13 cellular contexts compared by ENCODE assay signal in genomic region chr15:88610756-88611231, GRCh38. TPM values are rescaled to one million over a fixed set of nuclear protein-coding genes. Genes with fewer than 3 reads are reported as not detected.
A peak's percentile ranks its signal among the peaks of the same experiment; 100 is the strongest.
DNase-seq lines count a peak whose midpoint lies in the region; ATAC-seq and TF ChIP-seq lines count a peak whose summit lies in the region.
"Had no signal": no experiment of that assay in that cellular context is flagged by ENCODE, and none has a peak within 500 bp of the region (broad histone marks: within the 10 kb centered on the region; RNA-seq: fewer than 3 reads in every experiment).

No MANE protein-coding gene starts in this region.

- peak; percentile 34 for DNase-seq in A172 (ENCODE audit: low spot score)
- DNase-seq in ELR (ENCODE audit: low read depth) = peak; percentile 74
- peak; percentile 96 for DNase-seq in NOMO-1 treated with DMSO at 0.1 percent for 48 hours (lab: John Stamatoyannopoulos, UW; ENCODE audit: unreplicated experiment)
- DNase-seq in endodermal cell = peak; percentile 73
- DNase-seq in activated naive CD8-positive, alpha-beta T cell treated with anti-CD3 and anti-CD28 coated beads, Interleukin-2, amount 50 U/mL, for 24 hours = no peak
- no peak for DNase-seq in thyroid gland
- no peak for DNase-seq in chondrocyte (ENCODE audit: low spot score)
- no peak for DNase-seq in D341Med (ENCODE audit: low spot score)
- DNase-seq: NCI-H510A treated with DMSO at 0.1 percent for 48 hours, upper lobe of left lung had no signal

- H3K36me3 Mint-ChIP-seq in endodermal cell (ENCODE audit: low read depth) (peaks cover 52% of the 10 kb centered on the region), chondrocyte (ENCODE audit: low read depth) (peaks cover 5% of the 10 kb centered on the region)
- no peaks in the 10 kb centered on the region for H3K36me3 Mint-ChIP-seq in activated naive CD8-positive, alpha-beta T cell treated with anti-CD3 and anti-CD28 coated beads, Interleukin-2, amount 50 U/mL, for 24 hours (ENCODE audit: low read depth)

- H3K9me3 Mint-ChIP-seq in endodermal cell (no peaks in the 10 kb centered on the region), chondrocyte (ENCODE audit: low read depth) (no peaks in the 10 kb centered on the region)
- no peaks in the 10 kb centered on the region for H3K9me3 Mint-ChIP-seq in activated naive CD8-positive, alpha-beta T cell treated with anti-CD3 and anti-CD28 coated beads, Interleukin-2, amount 50 U/mL, for 24 hours
- H3K9me3 Mint-ChIP-seq: T-helper 2 cell treated with Interferon-gamma antibody and Interleukin-4, amounts not matched to agents 5 μg/mL and 100 μg/mL, for 36 hours had no signal

- H3K9me3 ChIP-seq in endodermal cell (ENCODE audit: control insufficient read depth, low read length) (no peaks in the 10 kb centered on the region), thyroid gland (no peaks in the 10 kb centered on the region)
- H3K9me3 ChIP-seq: ascending aorta, esophagus muscularis mucosa, upper lobe of left lung had no signal

- TF ChIP-seq CTCF in endodermal cell (conservative IDR thresholded peaks at IDR 0.05) (peak; percentile 64), thyroid gland (IDR thresholded peaks at IDR 0.05) (no peak), chondrocyte (IDR thresholded peaks at IDR 0.05) (no peak)

- H3K36me3 ChIP-seq in endodermal cell (ENCODE audit: control insufficient read depth, insufficient read depth, low read length) (peaks cover 94% of the 10 kb centered on the region), thyroid gland (no peaks in the 10 kb centered on the region)
- H3K36me3 ChIP-seq: ascending aorta, esophagus muscularis mucosa, upper lobe of left lung had no signal

- H3K27me3 ChIP-seq in endodermal cell (ENCODE audit: control insufficient read depth, insufficient read depth, low read length, poor library complexity, severe bottlenecking) (peaks cover 13% of the 10 kb centered on the region), thyroid gland (no peaks in the 10 kb centered on the region)

- H3K4me1 Mint-ChIP-seq in endodermal cell (peaks cover 60% of the 10 kb centered on the region), chondrocyte (ENCODE audit: low read depth) (peaks cover 17% of the 10 kb centered on the region)
- peaks cover 7% of the 10 kb centered on the region for H3K4me1 Mint-ChIP-seq in activated naive CD8-positive, alpha-beta T cell treated with anti-CD3 and anti-CD28 coated beads, Interleukin-2, amount 50 U/mL, for 24 hours

- peak overlapping the region; percentile 75 for H3K27ac Mint-ChIP-seq in endodermal cell
- H3K27ac Mint-ChIP-seq in activated naive CD8-positive, alpha-beta T cell treated with anti-CD3 and anti-CD28 coated beads, Interleukin-2, amount 50 U/mL, for 24 hours = no peak overlapping the region
- H3K27ac Mint-ChIP-seq in chondrocyte (ENCODE audit: unreplicated experiment) = no peak overlapping the region
- H3K27ac Mint-ChIP-seq: T-helper 2 cell treated with Interferon-gamma antibody and Interleukin-4, amounts not matched to agents 5 μg/mL and 100 μg/mL, for 36 hours had no signal

- WGBS in endodermal cell (ENCODE audit: insufficient coverage in 1 of 2, insufficient read length in 1 of 2), 2 experiments = 66% methylated on average over 4 of the region's 4 CpGs; no CpG with 5 or more reads in 1 of the 2 experiments
- WGBS in thyroid gland, 2 donors = 70 to 71% methylated on average over 4 of the region's 4 CpGs

- intact Hi-C loops in thyroid gland (cut with DNase I) = no loop called here

- H3K27me3 Mint-ChIP-seq in endodermal cell (ENCODE audit: insufficient read depth) = peaks cover 17% of the 10 kb centered on the region
- peaks cover 43% of the 10 kb centered on the region for H3K27me3 Mint-ChIP-seq in activated naive CD8-positive, alpha-beta T cell treated with anti-CD3 and anti-CD28 coated beads, Interleukin-2, amount 50 U/mL, for 24 hours
- H3K27me3 Mint-ChIP-seq in chondrocyte (ENCODE audit: low read depth) = peaks cover 50% of the 10 kb centered on the region

- H3K4me1 ChIP-seq in endodermal cell (ENCODE audit: control insufficient read depth, insufficient read depth, low read length) = peaks cover 27% of the 10 kb centered on the region
- H3K4me1 ChIP-seq in thyroid gland = peaks cover 7% of the 10 kb centered on the region in 2 donors
- H3K4me1 ChIP-seq: ascending aorta had no signal

- H3K27ac ChIP-seq in endodermal cell (ENCODE audit: low read depth, low read length) = no peak overlapping the region
- H3K27ac ChIP-seq in thyroid gland = no peak overlapping the region
- H3K27ac ChIP-seq: ascending aorta, esophagus muscularis mucosa, upper lobe of left lung had no signal

- no peak overlapping the region for H3K9ac ChIP-seq in endodermal cell (ENCODE audit: extremely low read depth, low read length, poor library complexity, severe bottlenecking)

- no peak for ATAC-seq in activated naive CD8-positive, alpha-beta T cell treated with anti-CD3 and anti-CD28 coated beads, Interleukin-2, amount 50 U/mL, for 24 hours

- no peak overlapping the region for H3K4me3 Mint-ChIP-seq in endodermal cell
- H3K4me3 Mint-ChIP-seq in activated naive CD8-positive, alpha-beta T cell treated with anti-CD3 and anti-CD28 coated beads, Interleukin-2, amount 50 U/mL, for 24 hours = no peak overlapping the region
- no peak overlapping the region for H3K4me3 Mint-ChIP-seq in chondrocyte (ENCODE audit: unreplicated experiment)
- H3K4me3 Mint-ChIP-seq: T-helper 2 cell treated with Interferon-gamma antibody and Interleukin-4, amounts not matched to agents 5 μg/mL and 100 μg/mL, for 36 hours had no signal

- TF ChIP-seq POLR2A in thyroid gland (IDR thresholded peaks at IDR 0.05) = no peak

- H3K4me3 ChIP-seq in endodermal cell (ENCODE audit: low read length) (no peak overlapping the region), thyroid gland (replicated peaks in 1 of 3) (no peak overlapping the region)
- H3K4me3 ChIP-seq: ascending aorta, esophagus muscularis mucosa, upper lobe of left lung had no signal

RNA-seq across cellular contexts. Expression of gene AEN, which starts 10.3 kb away (rescaled TPM):
- 32.7 and 37.0 TPM in 2 replicates for total RNA-seq in A172 (2014; rRNA removed; shearing (Covaris generic))
- 10 to 100 TPM; 64.7 to 76.4 TPM for total RNA-seq in endodermal cell
- polyA plus RNA-seq in endodermal cell (2013, experiment 1 of 2) = 43.9 TPM
- polyA plus RNA-seq in endodermal cell (2013, experiment 2 of 2) = 42.6 TPM
- 10 to 100 TPM; 21.6 to 32.8 (median 27.3) TPM for total RNA-seq in thyroid gland
- total RNA-seq in chondrocyte = 28.6 to 30.4 TPM (median 30.2 TPM) in 3 replicates

RNA-seq across cellular contexts. Expression of gene ISG20, which starts 28.0 kb away (rescaled TPM):
- 3.8 and 7.7 TPM in 2 replicates for total RNA-seq in A172 (2014; rRNA removed; shearing (Covaris generic))
- 10 to 100 TPM in 1 of 2 donors, 1 to 10 TPM in 1; 9.3 to 11.4 TPM for total RNA-seq in endodermal cell
- 2.8 TPM for polyA plus RNA-seq in endodermal cell (2013, experiment 1 of 2)
- polyA plus RNA-seq in endodermal cell (2013, experiment 2 of 2) = 1.9 TPM
- 10 to 100 TPM; 14.3 to 47.8 (median 35.1) TPM for total RNA-seq in thyroid gland
- 3.8 to 4.5 TPM (median 4.5 TPM) in 3 replicates for total RNA-seq in chondrocyte

Comparison
In these comparisons a context has a peak if more than half of its experiments do, and no peak if none do; other contexts are left out.
1. DNase-seq: peak in A172 (single experiment), ELR (single experiment), NOMO-1 treated with DMSO at 0.1 percent for 48 hours (single experiment) and endodermal cell (single experiment); none in activated naive CD8-positive, alpha-beta T cell treated with anti-CD3 and anti-CD28 coated beads, Interleukin-2, amount 50 U/mL, for 24 hours (single experiment), thyroid gland (0 of 2), chondrocyte (single experiment) and D341Med (single experiment).